1 cellular context compared by ENCODE assay signal in the genomic region with DNA sequence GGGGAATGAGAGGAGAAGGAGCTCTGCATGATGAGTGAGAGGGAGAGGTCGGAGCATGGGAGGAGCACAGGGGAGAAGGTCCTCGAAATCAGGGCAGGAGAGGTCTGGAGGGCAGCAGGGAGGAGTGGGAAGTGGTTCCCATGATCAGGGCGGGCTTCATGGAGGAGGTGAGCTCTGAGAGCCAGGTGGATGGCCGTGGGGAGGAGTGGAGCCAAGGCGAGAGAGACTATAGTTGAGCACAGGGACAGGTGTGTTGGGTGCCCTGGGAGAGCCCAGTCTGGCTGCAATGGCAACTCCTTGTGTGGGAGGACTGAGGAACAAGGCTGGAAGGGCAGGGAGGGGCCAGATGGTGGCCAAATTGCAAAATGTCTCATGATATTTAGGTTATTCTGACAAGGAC.
TF ChIP-seq lines count a peak whose summit lies in the region.

No MANE protein-coding gene starts in this region.

TF ChIP-seq in K562, 482 proteins besides CTCF, POLR2A, EP300 and RAD21:
- TF ChIP-seq POLR2H (tag; IDR thresholded peaks at IDR 0.05; ENCODE audit: low read depth) = no peak
- TF ChIP-seq, protein P1, sequence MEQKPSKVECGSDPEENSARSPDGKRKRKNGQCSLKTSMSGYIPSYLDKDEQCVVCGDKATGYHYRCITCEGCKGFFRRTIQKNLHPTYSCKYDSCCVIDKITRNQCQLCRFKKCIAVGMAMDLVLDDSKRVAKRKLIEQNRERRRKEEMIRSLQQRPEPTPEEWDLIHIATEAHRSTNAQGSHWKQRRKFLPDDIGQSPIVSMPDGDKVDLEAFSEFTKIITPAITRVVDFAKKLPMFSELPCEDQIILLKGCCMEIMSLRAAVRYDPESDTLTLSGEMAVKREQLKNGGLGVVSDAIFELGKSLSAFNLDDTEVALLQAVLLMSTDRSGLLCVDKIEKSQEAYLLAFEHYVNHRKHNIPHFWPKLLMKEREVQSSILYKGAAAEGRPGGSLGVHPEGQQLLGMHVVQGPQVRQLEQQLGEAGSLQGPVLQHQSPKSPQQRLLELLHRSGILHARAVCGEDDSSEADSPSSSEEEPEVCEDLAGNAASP (IDR thresholded peaks at IDR 0.05) = no peak
- TF ChIP-seq ZNF124 (CRISPR knock-in tag; IDR thresholded peaks at IDR 0.05) = no peak
- TF ChIP-seq SIN3A (IDR thresholded peaks at IDR 0.05; ENCODE audit: borderline replicate concordance in 2 of 2, control insufficient read depth in 1 of 2, low read depth in 2 of 2, low read length in 2 of 2) = no peak
- TF ChIP-seq, protein P2, sequence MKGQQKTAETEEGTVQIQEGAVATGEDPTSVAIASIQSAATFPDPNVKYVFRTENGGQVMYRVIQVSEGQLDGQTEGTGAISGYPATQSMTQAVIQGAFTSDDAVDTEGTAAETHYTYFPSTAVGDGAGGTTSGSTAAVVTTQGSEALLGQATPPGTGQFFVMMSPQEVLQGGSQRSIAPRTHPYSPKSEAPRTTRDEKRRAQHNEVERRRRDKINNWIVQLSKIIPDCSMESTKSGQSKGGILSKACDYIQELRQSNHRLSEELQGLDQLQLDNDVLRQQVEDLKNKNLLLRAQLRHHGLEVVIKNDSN (CRISPR knock-in tag; IDR thresholded peaks at IDR 0.05) = peak; percentile 8; the same call in 1 of the 2 replicates
- peak; percentile 81 for TF ChIP-seq ZNF263 (CRISPR knock-in tag; IDR thresholded peaks at IDR 0.05; ENCODE audit: borderline replicate concordance)
- TF ChIP-seq HDAC1 (IDR thresholded peaks at IDR 0.05) = no peak
- TF ChIP-seq, protein P3, sequence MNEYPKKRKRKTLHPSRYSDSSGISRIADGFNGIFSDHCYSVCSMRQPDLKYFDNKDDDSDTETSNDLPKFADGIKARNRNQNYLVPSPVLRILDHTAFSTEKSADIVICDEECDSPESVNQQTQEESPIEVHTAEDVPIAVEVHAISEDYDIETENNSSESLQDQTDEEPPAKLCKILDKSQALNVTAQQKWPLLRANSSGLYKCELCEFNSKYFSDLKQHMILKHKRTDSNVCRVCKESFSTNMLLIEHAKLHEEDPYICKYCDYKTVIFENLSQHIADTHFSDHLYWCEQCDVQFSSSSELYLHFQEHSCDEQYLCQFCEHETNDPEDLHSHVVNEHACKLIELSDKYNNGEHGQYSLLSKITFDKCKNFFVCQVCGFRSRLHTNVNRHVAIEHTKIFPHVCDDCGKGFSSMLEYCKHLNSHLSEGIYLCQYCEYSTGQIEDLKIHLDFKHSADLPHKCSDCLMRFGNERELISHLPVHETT (CRISPR knock-in tag; conservative IDR thresholded peaks at IDR 0.05 in 1 of 2, IDR thresholded peaks at IDR 0.05 in 1 of 2) = no peak
- no peak for TF ChIP-seq ELF4 (CRISPR knock-in tag; IDR thresholded peaks at IDR 0.05)
- no peak for TF ChIP-seq ZNF696 (CRISPR knock-in tag; conservative IDR thresholded peaks at IDR 0.05)
- no peak for TF ChIP-seq ZNF583 (CRISPR knock-in tag; IDR thresholded peaks at IDR 0.05)
- TF ChIP-seq, protein P4, sequence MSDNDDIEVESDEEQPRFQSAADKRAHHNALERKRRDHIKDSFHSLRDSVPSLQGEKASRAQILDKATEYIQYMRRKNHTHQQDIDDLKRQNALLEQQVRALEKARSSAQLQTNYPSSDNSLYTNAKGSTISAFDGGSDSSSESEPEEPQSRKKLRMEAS (CRISPR knock-in tag; IDR thresholded peaks at IDR 0.05) = no peak
- TF ChIP-seq NR1H2 (CRISPR knock-in tag; IDR thresholded peaks at IDR 0.05) = no peak
- no peak for TF ChIP-seq TCF7L2 (IDR thresholded peaks at IDR 0.05; ENCODE audit: low read depth, low read length)
- no peak for TF ChIP-seq CBX2 (IDR thresholded peaks at IDR 0.05; ENCODE audit: insufficient read depth, low read length, poor library complexity, severe bottlenecking)
- TF ChIP-seq, protein P5, sequence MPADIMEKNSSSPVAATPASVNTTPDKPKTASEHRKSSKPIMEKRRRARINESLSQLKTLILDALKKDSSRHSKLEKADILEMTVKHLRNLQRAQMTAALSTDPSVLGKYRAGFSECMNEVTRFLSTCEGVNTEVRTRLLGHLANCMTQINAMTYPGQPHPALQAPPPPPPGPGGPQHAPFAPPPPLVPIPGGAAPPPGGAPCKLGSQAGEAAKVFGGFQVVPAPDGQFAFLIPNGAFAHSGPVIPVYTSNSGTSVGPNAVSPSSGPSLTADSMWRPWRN (IDR thresholded peaks at IDR 0.05; ENCODE audit: low read depth) = no peak
- TF ChIP-seq ZFP36 (IDR thresholded peaks at IDR 0.05; ENCODE audit: low read depth, low read length, partially characterized antibody) = peak; percentile 89
- TF ChIP-seq, protein P6, sequence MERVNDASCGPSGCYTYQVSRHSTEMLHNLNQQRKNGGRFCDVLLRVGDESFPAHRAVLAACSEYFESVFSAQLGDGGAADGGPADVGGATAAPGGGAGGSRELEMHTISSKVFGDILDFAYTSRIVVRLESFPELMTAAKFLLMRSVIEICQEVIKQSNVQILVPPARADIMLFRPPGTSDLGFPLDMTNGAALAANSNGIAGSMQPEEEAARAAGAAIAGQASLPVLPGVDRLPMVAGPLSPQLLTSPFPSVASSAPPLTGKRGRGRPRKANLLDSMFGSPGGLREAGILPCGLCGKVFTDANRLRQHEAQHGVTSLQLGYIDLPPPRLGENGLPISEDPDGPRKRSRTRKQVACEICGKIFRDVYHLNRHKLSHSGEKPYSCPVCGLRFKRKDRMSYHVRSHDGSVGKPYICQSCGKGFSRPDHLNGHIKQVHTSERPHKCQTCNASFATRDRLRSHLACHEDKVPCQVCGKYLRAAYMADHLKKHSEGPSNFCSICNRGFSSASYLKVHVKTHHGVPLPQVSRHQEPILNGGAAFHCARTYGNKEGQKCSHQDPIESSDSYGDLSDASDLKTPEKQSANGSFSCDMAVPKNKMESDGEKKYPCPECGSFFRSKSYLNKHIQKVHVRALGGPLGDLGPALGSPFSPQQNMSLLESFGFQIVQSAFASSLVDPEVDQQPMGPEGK (CRISPR knock-in tag; IDR thresholded peaks at IDR 0.05; ENCODE audit: borderline replicate concordance) = no peak
